Comparison of ENCODE assay signal across 8 cellular contexts in genomic region chr2:61764035-61764800, GRCh38.
DNase-seq lines count a peak whose midpoint lies in the region; ATAC-seq and TF ChIP-seq lines count a peak whose summit lies in the region.

No MANE protein-coding gene starts in this region.

- intact Hi-C loops in CD4-positive, alpha-beta T cell (cut with DNase I, micrococcal nuclease): loop anchor here (1.0 to 10.0 kb wide), 12 partner anchors 29 to 941 kb away; partner anchors contain the start of genes FAM161A (in 2 of the 2), XPO1 (in 2 of the 2), B3GNT2 (in 1 of the 2) and CCT4 (in 1 of the 2)
- intact Hi-C loops in activated CD4-positive, alpha-beta memory T cell treated with anti-CD3 and anti-CD28 coated beads for 36 hours (cut with micrococcal nuclease): loop anchor here (1.0 to 10.0 kb wide), 11 partner anchors 57 to 943 kb away; partner anchors contain the start of genes CCT4, EHBP1, FAM161A and USP34
- intact Hi-C loops in dorsolateral prefrontal cortex (cut with DNase I): loop anchor here (1.0 to 10.0 kb wide), 9 partner anchors 69 to 619 kb away; partner anchors contain the start of genes FAM161A (in 2 of the 2), USP34 (in 2 of the 2) and XPO1 (in 1 of the 2)
- intact Hi-C loops in right lobe of liver (cut with DNase I): no loop called here

- no peaks in the 10 kb centered on the region for H3K4me1 ChIP-seq in right lobe of liver

- peaks cover 22% of the 10 kb centered on the region for H3K4me1 Mint-ChIP-seq in CD4-positive, alpha-beta T cell (ENCODE audit: low read depth)
- H3K4me1 Mint-ChIP-seq in activated CD4-positive, alpha-beta memory T cell treated with anti-CD3 and anti-CD28 coated beads for 36 hours (ENCODE audit: low read depth): peaks cover 17% of the 10 kb centered on the region

- POLR2A ChIA-PET in CD4-positive, alpha-beta T cell (lab: Charles Lee): interaction anchor here (0.7 to 3.4 kb wide), 8 partner anchors 9 to 619 kb away, joined by 3 to 33 read pairs (median 4); partner anchors contain the start of genes COMMD1, FAM161A and XPO1
- POLR2A ChIA-PET in activated CD4-positive, alpha-beta memory T cell treated with anti-CD3 and anti-CD28 coated beads for 36 hours (lab: Charles Lee): interaction anchor here (1.0 to 1.7 kb wide), 3 partner anchors 10 to 226 kb away, joined by 3 to 9 read pairs (median 3); partner anchors contain the start of gene XPO1

- TF ChIP-seq CTCF in CD4-positive, alpha-beta T cell (IDR thresholded peaks at IDR 0.05): no peak
- peak in 18 of 56 donors; percentile 2 to 38 (median 22) for TF ChIP-seq CTCF in dorsolateral prefrontal cortex (IDR thresholded peaks at IDR 0.05 in 54 of 56, conservative IDR thresholded peaks at IDR 0.05 in 2 of 56; ENCODE audit: low read depth in 1 of 56, partially characterized antibody in 56 of 56)
- TF ChIP-seq CTCF in right lobe of liver (IDR thresholded peaks at IDR 0.05): no peak

- peaks cover 13% of the 10 kb centered on the region for H3K36me3 Mint-ChIP-seq in CD4-positive, alpha-beta T cell (ENCODE audit: low read depth)
- no peaks in the 10 kb centered on the region for H3K36me3 Mint-ChIP-seq in activated CD4-positive, alpha-beta memory T cell treated with anti-CD3 and anti-CD28 coated beads for 36 hours

- no peaks in the 10 kb centered on the region for H3K36me3 ChIP-seq in right lobe of liver

- H3K27ac ChIP-seq in CD4-positive, alpha-beta T cell (ENCODE audit: low read depth, low read length): peak overlapping the region; percentile 92
- H3K27ac ChIP-seq in dorsolateral prefrontal cortex (peak overlapping the region; percentile 90 to 100 (median 98)), right lobe of liver (peak overlapping the region; percentile 98 to 100 (median 99))

- ATAC-seq in CD4-positive, alpha-beta T cell (ENCODE audit: poor library complexity): peak; percentile 96
- peak; percentile 99 for ATAC-seq in GM19452 (IDR thresholded peaks at IDR 0.05; ENCODE audit: unreplicated experiment)
- peak; percentile 93 for ATAC-seq in HG03575 (IDR thresholded peaks at IDR 0.05; ENCODE audit: extremely low read depth, insufficient number of reproducible peaks, low FRiP score, unreplicated experiment)
- peak; percentile 98 to 99 (median 98) for ATAC-seq in right lobe of liver

- CTCF ChIA-PET in CD4-positive, alpha-beta T cell (lab: Charles Lee): no interaction called here
- CTCF ChIA-PET in activated CD4-positive, alpha-beta memory T cell treated with anti-CD3 and anti-CD28 coated beads for 36 hours (lab: Charles Lee): interaction anchor here (0.5 kb wide), 1 partner anchor 88 kb away, joined by 3 read pairs; no protein-coding TSS in a partner anchor

- peak; percentile 85 to 94 (median 92) for DNase-seq in CD4-positive, alpha-beta T cell
- DNase-seq in NCI-H82 (lab: John Stamatoyannopoulos, UW) (peak; percentile 99), dorsolateral prefrontal cortex (peak; percentile 96 to 99 (median 98)), right lobe of liver (peak; percentile 97 to 99 (median 98))
- DNase-seq in activated CD4-positive, alpha-beta memory T cell treated with anti-CD3 and anti-CD28 coated beads for 36 hours: peak; percentile 99
- DNase-seq in stimulated activated CD4-positive, alpha-beta T cell treated with anti-CD3 and anti-CD28 coated beads, Interleukin-4, amount 100 ng/mL, for 24 hours: peak; percentile 97

- 1% methylated on average over 52 of the region's 70 CpGs for WGBS in right lobe of liver (ENCODE audit: insufficient coverage, low coverage, low lambda C conversion rate, missing lambda C conversion rate)

- no peaks in the 10 kb centered on the region for H3K27me3 Mint-ChIP-seq in CD4-positive, alpha-beta T cell
- peaks cover under 1% of the 10 kb centered on the region for H3K27me3 Mint-ChIP-seq in activated CD4-positive, alpha-beta memory T cell treated with anti-CD3 and anti-CD28 coated beads for 36 hours

- peaks cover 5% of the 10 kb centered on the region for H3K9me3 ChIP-seq in CD4-positive, alpha-beta T cell (ENCODE audit: control insufficient read depth, low read length)
- no peaks in the 10 kb centered on the region for H3K9me3 ChIP-seq in right lobe of liver

- H3K27ac Mint-ChIP-seq in CD4-positive, alpha-beta T cell: peak overlapping the region; percentile 96
- H3K27ac Mint-ChIP-seq in activated CD4-positive, alpha-beta memory T cell treated with anti-CD3 and anti-CD28 coated beads for 36 hours: peak overlapping the region; percentile 95

- peak overlapping the region; percentile 96 for H3K4me3 Mint-ChIP-seq in CD4-positive, alpha-beta T cell
- H3K4me3 Mint-ChIP-seq in activated CD4-positive, alpha-beta memory T cell treated with anti-CD3 and anti-CD28 coated beads for 36 hours: peak overlapping the region; percentile 90

- TF ChIP-seq POLR2A in right lobe of liver (IDR thresholded peaks at IDR 0.05): peak; percentile 94

- H3K4me3 ChIP-seq in dorsolateral prefrontal cortex (peak overlapping the region; percentile 55 to 95 (median 77)), right lobe of liver (peak overlapping the region; percentile 60 to 64 (median 63))

- peaks cover 8% of the 10 kb centered on the region for H3K9me3 Mint-ChIP-seq in CD4-positive, alpha-beta T cell
- H3K9me3 Mint-ChIP-seq in activated CD4-positive, alpha-beta memory T cell treated with anti-CD3 and anti-CD28 coated beads for 36 hours: peaks cover 3% of the 10 kb centered on the region

- H3K27me3 ChIP-seq in CD4-positive, alpha-beta T cell (ENCODE audit: control insufficient read depth, insufficient read depth, low read length): no peaks in the 10 kb centered on the region
- H3K27me3 ChIP-seq in dorsolateral prefrontal cortex (no peaks in the 10 kb centered on the region), right lobe of liver (no peaks in the 10 kb centered on the region)

Comparison
In these comparisons a context has a peak if more than half of its experiments do, and no peak if none do; other contexts are left out.
1. Peak in every context shown above with its lines: DNase-seq, ATAC-seq, H3K4me3 ChIP-seq and H3K27ac ChIP-seq.
2. intact Hi-C loops: an anchor here in CD4-positive, alpha-beta T cell (1.0 to 10.0 kb wide), activated CD4-positive, alpha-beta memory T cell treated with anti-CD3 and anti-CD28 coated beads for 36 hours (1.0 to 10.0 kb wide) and dorsolateral prefrontal cortex (1.0 to 10.0 kb wide); none called in right lobe of liver.